16 cellular contexts compared by ENCODE assay signal in the genomic region with DNA sequence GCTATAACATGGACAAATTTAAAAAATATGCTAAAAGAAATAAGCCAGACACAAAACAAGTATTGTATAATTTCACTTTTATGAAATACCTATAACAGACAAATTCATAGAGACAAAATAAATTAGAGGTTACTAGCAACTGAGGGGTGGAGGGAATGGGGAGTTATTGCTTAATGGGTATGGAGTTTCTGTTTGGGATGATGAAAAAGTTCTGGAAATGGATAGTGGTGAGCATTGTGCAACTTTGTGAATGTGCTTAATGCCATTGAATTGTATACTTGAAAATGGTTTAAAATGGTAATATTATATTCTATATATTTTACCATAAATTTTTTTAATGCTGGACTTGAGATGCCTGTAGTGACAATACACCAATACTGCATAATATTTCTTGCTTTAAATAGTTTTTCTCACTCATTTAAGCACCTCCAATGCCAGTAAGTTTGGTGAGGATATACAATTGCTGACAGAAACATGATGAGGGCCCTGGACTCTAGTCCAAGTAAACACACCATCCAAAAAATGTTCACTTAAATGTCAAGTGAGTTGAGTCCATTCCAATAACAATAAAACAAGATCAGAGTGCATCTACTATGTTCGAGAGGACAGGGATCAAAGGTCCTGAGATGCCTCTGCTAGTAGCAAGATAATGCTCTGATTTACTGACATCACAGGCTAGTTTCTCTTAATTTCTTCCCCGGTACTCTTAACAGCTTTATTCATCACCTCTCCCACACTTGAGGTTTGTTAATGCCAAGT.
DNase-seq lines count a peak whose midpoint lies in the region; ATAC-seq and TF ChIP-seq lines count a peak whose summit lies in the region.
"Had no signal": no experiment of that assay in that cellular context is flagged by ENCODE, and none has a peak within 500 bp of the region (broad histone marks: within the 10 kb centered on the region; RNA-seq: fewer than 3 reads in every experiment).

No MANE protein-coding gene starts in this region.

- no peak overlapping the region for H3K4me3 ChIP-seq in heart right ventricle
- H3K4me3 ChIP-seq in psoas muscle: peak overlapping the region; percentile 23
- H3K4me3 ChIP-seq: lower lobe of right lung, smooth muscle cell had no signal

- no peak overlapping the region for H3K4me3 Mint-ChIP-seq in natural killer cell treated with Interleukin-12 subunit alpha and Interleukin-12 subunit beta and Interleukin-15 and Interleukin-18, amount 100 ng/mL, for 72 hours
- H3K4me3 Mint-ChIP-seq: activated T-cell treated with anti-CD3 and anti-CD28 coated beads, Interleukin-2, amount 50 U/mL, for 72 hours had no signal

- no peak overlapping the region for H3K27ac Mint-ChIP-seq in natural killer cell treated with Interleukin-12 subunit alpha and Interleukin-12 subunit beta and Interleukin-15 and Interleukin-18, amount 100 ng/mL, for 72 hours
- H3K27ac Mint-ChIP-seq: activated T-cell treated with anti-CD3 and anti-CD28 coated beads, Interleukin-2, amount 50 U/mL, for 72 hours had no signal

- H3K9me3 Mint-ChIP-seq in natural killer cell treated with Interleukin-12 subunit alpha and Interleukin-12 subunit beta and Interleukin-15 and Interleukin-18, amount 100 ng/mL, for 72 hours: no peaks in the 10 kb centered on the region
- H3K9me3 Mint-ChIP-seq: activated T-cell treated with anti-CD3 and anti-CD28 coated beads, Interleukin-2, amount 50 U/mL, for 72 hours had no signal

- H3K27me3 Mint-ChIP-seq in natural killer cell treated with Interleukin-12 subunit alpha and Interleukin-12 subunit beta and Interleukin-15 and Interleukin-18, amount 100 ng/mL, for 72 hours: no peaks in the 10 kb centered on the region

- H3K9me3 ChIP-seq in heart right ventricle (no peaks in the 10 kb centered on the region), psoas muscle (no peaks in the 10 kb centered on the region)
- H3K9me3 ChIP-seq: lower lobe of right lung had no signal

- H3K27ac ChIP-seq in heart right ventricle: peak overlapping the region in 6 of 10 donors; percentile 2 to 57 (median 40)
- H3K27ac ChIP-seq in psoas muscle: peak overlapping the region; percentile 68
- H3K27ac ChIP-seq: lower lobe of right lung had no signal

- H3K4me1 ChIP-seq in heart right ventricle (peaks cover 11 to 86% (median 46%) of the 10 kb centered on the region in 9 donors), psoas muscle (peaks cover 99% of the 10 kb centered on the region)

- intact Hi-C loops in heart right ventricle (cut with DNase I) (no loop called here), psoas muscle (cut with DNase I) (no loop called here)

- no peaks in the 10 kb centered on the region for H3K36me3 Mint-ChIP-seq in natural killer cell treated with Interleukin-12 subunit alpha and Interleukin-12 subunit beta and Interleukin-15 and Interleukin-18, amount 100 ng/mL, for 72 hours

- DNase-seq in AG20443 (ENCODE audit: low spot score) (peak; percentile 8), amniotic epithelial cell (ENCODE audit: low read depth) (peak; percentile 43), heart right ventricle (no peak), psoas muscle (no peak), T-helper 1 cell (no peak), NCI-H1105 treated with DMSO at 0.1 percent for 48 hours (lab: John Stamatoyannopoulos, UW) (no peak), SKM-1 (lab: John Stamatoyannopoulos, UW; ENCODE audit: unreplicated experiment) (no peak)
- no peak for DNase-seq in natural killer cell treated with Interleukin-12 subunit alpha and Interleukin-12 subunit beta and Interleukin-15 and Interleukin-18, amount 100 ng/mL, for 72 hours (ENCODE audit: low spot score)
- DNase-seq: activated CD4-positive, alpha-beta T cell treated with anti-CD3 and anti-CD28 coated beads, Interleukin-2, amount 50 U/mL, for 1 hour; activated T-cell treated with anti-CD3 and anti-CD28 coated beads, Interleukin-2, amount 50 U/mL, for 72 hours; anterior cingulate cortex; lower lobe of right lung; NCI-H2081; SHP77; T-helper 9 cell had no signal

- WGBS in heart right ventricle, 2 donors: 16 to 23% methylated on average over 2 of the region's 2 CpGs
- WGBS in psoas muscle, 3 donors: 10 to 17% (median 10%) methylated on average over 2 of the region's 2 CpGs

- H3K4me1 Mint-ChIP-seq in natural killer cell treated with Interleukin-12 subunit alpha and Interleukin-12 subunit beta and Interleukin-15 and Interleukin-18, amount 100 ng/mL, for 72 hours (ENCODE audit: low read depth in 2 of 2): peaks cover 13 to 23% of the 10 kb centered on the region in 2 donors

- peaks cover 0 to 11% (median 0%) of the 10 kb centered on the region in 9 donors for H3K36me3 ChIP-seq in heart right ventricle
- H3K36me3 ChIP-seq in psoas muscle (ENCODE audit: insufficient read depth in 1 of 2, low read depth in 1 of 2): no peaks in the 10 kb centered on the region

- H3K27me3 ChIP-seq in heart right ventricle (no peaks in the 10 kb centered on the region), psoas muscle (ENCODE audit: insufficient read depth in 3 of 3, low read length in 2 of 3) (no peaks in the 10 kb centered on the region)

- no peak for TF ChIP-seq CTCF in heart right ventricle (IDR thresholded peaks at IDR 0.05)
- no peak for TF ChIP-seq CTCF in psoas muscle (IDR thresholded peaks at IDR 0.05)

- ATAC-seq in heart right ventricle (peak in 3 of 8 donors; percentile 29 to 64 (median 63)), psoas muscle (peak; percentile 68 to 85 (median 76))
- no peak for ATAC-seq in natural killer cell treated with Interleukin-12 subunit alpha and Interleukin-12 subunit beta and Interleukin-15 and Interleukin-18, amount 100 ng/mL, for 72 hours
- ATAC-seq: activated T-cell treated with anti-CD3 and anti-CD28 coated beads, Interleukin-2, amount 50 U/mL, for 72 hours had no signal

Comparison
In these comparisons a context has a peak if more than half of its experiments do, and no peak if none do; other contexts are left out.
1. DNase-seq: peak in AG20443 (single experiment) and amniotic epithelial cell (single experiment); none in heart right ventricle (0 of 2), psoas muscle (0 of 2), natural killer cell treated with Interleukin-12 subunit alpha and Interleukin-12 subunit beta and Interleukin-15 and Interleukin-18, amount 100 ng/mL, for 72 hours (single experiment), T-helper 1 cell (0 of 5), NCI-H1105 treated with DMSO at 0.1 percent for 48 hours (single experiment) and SKM-1 (single experiment).
2. ATAC-seq: peak in psoas muscle (4 of 4); none in natural killer cell treated with Interleukin-12 subunit alpha and Interleukin-12 subunit beta and Interleukin-15 and Interleukin-18, amount 100 ng/mL, for 72 hours (0 of 2).